15 cellular contexts compared by ENCODE assay signal in the genomic region with DNA sequence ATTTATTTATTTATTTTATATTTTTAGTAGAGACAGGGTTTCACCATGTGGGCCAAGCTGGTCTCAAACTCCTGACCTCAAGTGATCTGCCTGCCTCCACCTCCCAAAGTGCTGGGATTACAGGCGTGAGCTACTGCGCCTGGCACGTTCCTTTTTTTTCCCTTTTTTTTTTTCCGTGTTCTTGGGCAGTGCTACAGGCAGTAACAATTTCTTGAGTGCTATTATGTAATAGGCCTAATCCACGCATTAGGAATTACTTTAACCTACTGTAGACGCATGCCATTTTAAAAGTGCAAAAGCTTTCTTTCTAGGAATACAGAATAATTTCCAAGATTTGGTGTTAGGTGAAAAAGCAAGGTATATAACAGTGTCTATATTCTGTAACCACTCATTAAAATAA.
"Had no signal": no experiment of that assay in that cellular context is flagged by ENCODE, and none has a peak within 500 bp of the region (broad histone marks: within the 10 kb centered on the region; RNA-seq: fewer than 3 reads in every experiment).

No MANE protein-coding gene starts in this region.

- H3K27me3 ChIP-seq: foreskin keratinocyte, neutrophil, right lobe of liver, tibial nerve had no signal

- H3K4me3 ChIP-seq: coronary artery, psoas muscle, right lobe of liver, tibial nerve had no signal

- H3K27ac ChIP-seq: coronary artery, foreskin keratinocyte, neutrophil, psoas muscle, right lobe of liver, tibial nerve had no signal

- H3K9me3 Mint-ChIP-seq: endodermal cell; immature natural killer cell; naive thymus-derived CD8-positive, alpha-beta T cell; stimulated activated naive CD8-positive, alpha-beta T cell treated with anti-CD3 and anti-CD28 coated beads, Interleukin-15, Interleukin-2, amounts not matched to agents 100 ng/mL and 50 ng/mL, for 24 hours had no signal

- ATAC-seq: foreskin keratinocyte; left ventricle myocardium superior; naive thymus-derived CD8-positive, alpha-beta T cell; psoas muscle; right lobe of liver had no signal

- H3K27me3 Mint-ChIP-seq: naive thymus-derived CD8-positive, alpha-beta T cell; stimulated activated naive CD8-positive, alpha-beta T cell treated with anti-CD3 and anti-CD28 coated beads, Interleukin-15, Interleukin-2, amounts not matched to agents 100 ng/mL and 50 ng/mL, for 24 hours had no signal

- DNase-seq: effector CD4-positive, alpha-beta T cell; endodermal cell; erythroblast; foreskin keratinocyte; immature natural killer cell; left ventricle myocardium superior; naive thymus-derived CD8-positive, alpha-beta T cell; psoas muscle; retina; right lobe of liver; stimulated activated CD4-positive, alpha-beta T cell treated with anti-CD3 and anti-CD28 coated beads, Interleukin-2, amount 100 ng/mL, for 48 hours had no signal

- H3K4me1 ChIP-seq: psoas muscle, right lobe of liver had no signal

- H3K9me3 ChIP-seq: neutrophil, psoas muscle, right lobe of liver, tibial nerve had no signal

- H3K4me3 Mint-ChIP-seq: endodermal cell; immature natural killer cell; naive thymus-derived CD8-positive, alpha-beta T cell; stimulated activated naive CD8-positive, alpha-beta T cell treated with anti-CD3 and anti-CD28 coated beads, Interleukin-15, Interleukin-2, amounts not matched to agents 100 ng/mL and 50 ng/mL, for 24 hours had no signal

- H3K36me3 ChIP-seq: neutrophil, right lobe of liver, tibial nerve had no signal

- H3K27ac Mint-ChIP-seq: endodermal cell; immature natural killer cell; stimulated activated naive CD8-positive, alpha-beta T cell treated with anti-CD3 and anti-CD28 coated beads, Interleukin-15, Interleukin-2, amounts not matched to agents 100 ng/mL and 50 ng/mL, for 24 hours had no signal
